Comparison of ENCODE assay signal across 13 cellular contexts in genomic region chr17:62780273-62780672, GRCh38. TPM values are rescaled to one million over a fixed set of nuclear protein-coding genes. Genes with fewer than 3 reads are reported as not detected.
A peak's percentile ranks its signal among the peaks of the same experiment; 100 is the strongest.
DNase-seq lines count a peak whose midpoint lies in the region; ATAC-seq, FAIRE-seq and TF ChIP-seq lines count a peak whose summit lies in the region.
"Had no signal": no experiment of that assay in that cellular context is flagged by ENCODE, and none has a peak within 500 bp of the region (broad histone marks: within the 10 kb centered on the region; RNA-seq: fewer than 3 reads in every experiment).

No MANE protein-coding gene starts in this region.

- peak overlapping the region; percentile 75 to 85 for H3K27ac ChIP-seq in A549
- no peak overlapping the region for H3K27ac ChIP-seq in adrenal gland
- H3K27ac ChIP-seq: spleen, transverse colon had no signal

- H3K4me3 ChIP-seq in A549: no peak overlapping the region
- no peak overlapping the region for H3K4me3 ChIP-seq in adrenal gland
- H3K4me3 ChIP-seq: spleen, transverse colon had no signal

- TF ChIP-seq CTCF in A549 (IDR thresholded peaks at IDR 0.05): no peak
- peak; percentile 29; the same call in 1 of the 2 replicates for TF ChIP-seq CTCF in LNCAP (IDR thresholded peaks at IDR 0.05)
- no peak for TF ChIP-seq CTCF in adrenal gland (IDR thresholded peaks at IDR 0.05)

- POLR2A ChIA-PET in A549 (lab: Yijun Ruan, JAX): no interaction called here

- H3K36me3 ChIP-seq in adrenal gland (replicated peaks in 1 of 2): no peaks in the 10 kb centered on the region
- H3K36me3 ChIP-seq: spleen, transverse colon had no signal

- DNase-seq in A549 (ENCODE audit: low read depth in 1 of 2, low spot score in 1 of 2): no peak
- peak; percentile 43 to 79 (median 67) for DNase-seq in adrenal gland
- DNase-seq in mucosa of gallbladder (ENCODE audit: low spot score): peak; percentile 70
- DNase-seq in GDM1 (lab: John Stamatoyannopoulos, UW): no peak
- no peak for DNase-seq in ecto neural progenitor cell (ENCODE audit: low spot score)
- no peak for DNase-seq in GM19240 (ENCODE audit: insufficient read length, low spot score)
- DNase-seq: activated CD4-positive, alpha-beta T cell treated with anti-CD3 and anti-CD28 coated beads for 36 hours; naive thymus-derived CD4-positive, alpha-beta T cell; spleen; T-cell; transverse colon had no signal

- 85% methylated on average over 7 of the region's 7 CpGs for WGBS in A549 (ENCODE audit: missing lambda C conversion rate)
- 45 to 48% (median 47%) methylated on average over 5 to 7 of the region's 7 CpGs for WGBS in adrenal gland, 4 donors

- TF ChIP-seq POLR2A in A549 (IDR thresholded peaks at IDR 0.05; ENCODE audit: low read length) (no peak), adrenal gland (IDR thresholded peaks at IDR 0.05) (no peak)

- H3K9me3 ChIP-seq in A549 (peaks cover 10% of the 10 kb centered on the region; the same call in 2 of the 3 replicates), adrenal gland (replicated peaks in 1 of 3) (no peaks in the 10 kb centered on the region)
- H3K9me3 ChIP-seq: transverse colon had no signal

- no peaks in the 10 kb centered on the region for H3K27me3 ChIP-seq in adrenal gland
- H3K27me3 ChIP-seq: transverse colon had no signal

- no peak for TF ChIP-seq EP300 in A549 (IDR thresholded peaks at IDR 0.05)

- CTCF ChIA-PET in A549 (lab: Yijun Ruan, JAX): interaction anchor here (1.5 to 2.6 kb wide), 5 partner anchors 24 to 188 kb away, joined by 7 to 12 read pairs (median 10); partner anchors contain the start of gene TANC2

- H3K4me1 ChIP-seq in A549 (peaks cover 44% of the 10 kb centered on the region), adrenal gland (replicated peaks in 1 of 2) (no peaks in the 10 kb centered on the region)
- H3K4me1 ChIP-seq: spleen, transverse colon had no signal

- ATAC-seq in A549 (no peak), HG03442 (IDR thresholded peaks at IDR 0.05; ENCODE audit: unreplicated experiment) (no peak)
- ATAC-seq: activated CD4-positive, alpha-beta T cell treated with anti-CD3 and anti-CD28 coated beads for 36 hours; naive thymus-derived CD4-positive, alpha-beta T cell; T-cell had no signal

- H3K4me2 ChIP-seq in A549: peak overlapping the region; percentile 66; the same call in 2 of the 3 replicates

- no peak for FAIRE-seq in A549 (lab: Jason Lieb, UNC)

- intact Hi-C loops in adrenal gland (cut with DNase I): no loop called here

- TF ChIP-seq RAD21 in A549 (conservative IDR thresholded peaks at IDR 0.05 in 1 of 2, IDR thresholded peaks at IDR 0.05 in 1 of 2): no peak

TF ChIP-seq in A549, 52 proteins besides CTCF, POLR2A, EP300 and RAD21:
- TF ChIP-seq ZFP36 (IDR thresholded peaks at IDR 0.05; ENCODE audit: borderline replicate concordance, partially characterized antibody) (no peak), HMGXB4 (CRISPR knock-in tag; IDR thresholded peaks at IDR 0.05; ENCODE audit: borderline replicate concordance) (no peak), ZSCAN20 (CRISPR knock-in tag; IDR thresholded peaks at IDR 0.05) (no peak), RFX5 (IDR thresholded peaks at IDR 0.05) (no peak)

RNA-seq across cellular contexts. Expression of gene MARCHF10, which starts 27.8 kb away (rescaled TPM):
- polyA plus RNA-seq in A549 (2011; rRNA removed) (0.57 and 0.73 TPM in 2 replicates), A549 (2017; fragmentation: RNase III; extraction: RNeasy Plus Mini Kit Qiagen cat#74134 plus additional on column Dnase treatment) (0.42 to 0.69 TPM (median 0.43 TPM) in 3 replicates), adrenal gland (under 1 TPM; 0.31 to 0.64 (median 0.47) TPM)
- 0.52 and 0.60 TPM in 2 replicates for polyA plus RNA-seq in A549 (2012; cell fraction: cytosol; rRNA removed)
- polyA plus RNA-seq in A549 (2012; cell fraction: nucleus; rRNA removed): 0.31 and 0.34 TPM in 2 replicates
- 1.2 TPM in 1 of 2 replicates, not detected in the other for polyA minus RNA-seq in A549 (2011; rRNA and poly(A)+ RNA removed)
- total RNA-seq in adrenal gland (not detected), mucosa of gallbladder (0.75 TPM)
- total RNA-seq: activated CD4-positive, alpha-beta T cell treated with anti-CD3 and anti-CD28 coated beads for 36 hours; spleen had no signal

Comparison
In these comparisons a context has a peak if more than half of its experiments do, and no peak if none do; other contexts are left out.
1. DNase-seq: peak in adrenal gland (7 of 7) and mucosa of gallbladder (single experiment); none in A549 (0 of 2), GDM1 (single experiment), ecto neural progenitor cell (single experiment) and GM19240 (single experiment).
2. H3K27ac ChIP-seq: peak in A549 (2 of 2); none in adrenal gland (0 of 5).